8 cellular contexts compared by ENCODE assay signal in genomic region chr11:70186420-70186819, GRCh38.
"Had no signal": no experiment of that assay in that cellular context is flagged by ENCODE, and none has a peak within 500 bp of the region (broad histone marks: within the 10 kb centered on the region; RNA-seq: fewer than 3 reads in every experiment).

No MANE protein-coding gene starts in this region.

- H3K4me1 ChIP-seq: HAP-1 had no signal

- H3K9ac ChIP-seq: KMS-11 had no signal

- H3K4me3 ChIP-seq: GM23338, HAP-1 had no signal

- H2AFZ ChIP-seq: GM23338 had no signal

- H3K36me3 ChIP-seq: HAP-1 had no signal

- H3K9me3 ChIP-seq: HAP-1 had no signal

- H3K27ac ChIP-seq: HL-60, KMS-11 had no signal

- DNase-seq: H7, HFFc6, KBM-7 had no signal

- FAIRE-seq: HepG2 had no signal

- H3K4me2 ChIP-seq: GM23338, KMS-11 had no signal
